13 cellular contexts compared by ENCODE assay signal in genomic region chr21:15815285-15815684, GRCh38.
DNase-seq lines count a peak whose midpoint lies in the region; ATAC-seq and TF ChIP-seq lines count a peak whose summit lies in the region.
"Had no signal": no experiment of that assay in that cellular context is flagged by ENCODE, and none has a peak within 500 bp of the region (broad histone marks: within the 10 kb centered on the region; RNA-seq: fewer than 3 reads in every experiment).

No MANE protein-coding gene starts in this region.

- peak overlapping the region; percentile 36 for H3K27ac Mint-ChIP-seq in activated naive CD4-positive, alpha-beta T cell treated with anti-CD3 and anti-CD28 coated beads, Interleukin-2, amount 50 U/mL, for 24 hours
- H3K27ac Mint-ChIP-seq in CD4-positive, alpha-beta T cell, result peak overlapping the region; percentile 57
- peak overlapping the region; percentile 7 to 29 for H3K27ac Mint-ChIP-seq in T-cell
- peak overlapping the region in 6 of 10 donors; percentile 6 to 78 (median 59) for H3K27ac Mint-ChIP-seq in naive thymus-derived CD8-positive, alpha-beta T cell

- peaks cover 66% of the 10 kb centered on the region for H3K36me3 Mint-ChIP-seq in activated naive CD4-positive, alpha-beta T cell treated with anti-CD3 and anti-CD28 coated beads, Interleukin-2, amount 50 U/mL, for 24 hours
- peaks cover 92% of the 10 kb centered on the region for H3K36me3 Mint-ChIP-seq in CD4-positive, alpha-beta T cell (ENCODE audit: low read depth)
- H3K36me3 Mint-ChIP-seq in T-cell, result peaks cover 87% of the 10 kb centered on the region
- peaks cover 52 to 80% (median 74%) of the 10 kb centered on the region in 3 donors for H3K36me3 Mint-ChIP-seq in naive thymus-derived CD8-positive, alpha-beta T cell

- intact Hi-C loops in CD4-positive, alpha-beta T cell (cut with DNase I, micrococcal nuclease), result no loop called here

- no peak for ATAC-seq in CD4-positive, alpha-beta T cell (ENCODE audit: poor library complexity)
- no peak for ATAC-seq in T-cell (replicated peaks in 1 of 4)
- no peak for ATAC-seq in naive thymus-derived CD8-positive, alpha-beta T cell
- ATAC-seq in HG03442 (IDR thresholded peaks at IDR 0.05; ENCODE audit: unreplicated experiment), result no peak
- no peak for ATAC-seq in GM21447 (IDR thresholded peaks at IDR 0.05; ENCODE audit: unreplicated experiment)

- H3K4me1 Mint-ChIP-seq in activated naive CD4-positive, alpha-beta T cell treated with anti-CD3 and anti-CD28 coated beads, Interleukin-2, amount 50 U/mL, for 24 hours, result peaks cover 41% of the 10 kb centered on the region
- peaks cover 35% of the 10 kb centered on the region for H3K4me1 Mint-ChIP-seq in CD4-positive, alpha-beta T cell (ENCODE audit: low read depth)
- H3K4me1 Mint-ChIP-seq in T-cell, result peaks cover 12 to 19% (median 16%) of the 10 kb centered on the region in 3 donors
- peaks cover 0 to 18% (median 12%) of the 10 kb centered on the region in 4 donors for H3K4me1 Mint-ChIP-seq in naive thymus-derived CD8-positive, alpha-beta T cell

- H3K27me3 Mint-ChIP-seq in activated naive CD4-positive, alpha-beta T cell treated with anti-CD3 and anti-CD28 coated beads, Interleukin-2, amount 50 U/mL, for 24 hours, result no peaks in the 10 kb centered on the region
- no peaks in the 10 kb centered on the region for H3K27me3 Mint-ChIP-seq in CD4-positive, alpha-beta T cell
- H3K27me3 Mint-ChIP-seq in T-cell, result no peaks in the 10 kb centered on the region
- H3K27me3 Mint-ChIP-seq in naive thymus-derived CD8-positive, alpha-beta T cell, result no peaks in the 10 kb centered on the region

- no peak for TF ChIP-seq CTCF in CD4-positive, alpha-beta T cell (IDR thresholded peaks at IDR 0.05)

- H3K27me3 ChIP-seq in CD4-positive, alpha-beta T cell (ENCODE audit: control insufficient read depth, insufficient read depth, low read length), result no peaks in the 10 kb centered on the region
- H3K27me3 ChIP-seq: BLaER1 had no signal

- POLR2A ChIA-PET in CD4-positive, alpha-beta T cell (lab: Charles Lee), result no interaction called here
- POLR2A ChIA-PET in T-cell (lab: Charles Lee), result no interaction called here
- POLR2A ChIA-PET in naive thymus-derived CD8-positive, alpha-beta T cell (lab: Charles Lee), result no interaction called here

- H3K9me3 ChIP-seq in CD4-positive, alpha-beta T cell (ENCODE audit: control insufficient read depth, low read length), result peaks cover 5% of the 10 kb centered on the region

- CTCF ChIA-PET in CD4-positive, alpha-beta T cell (lab: Charles Lee), result no interaction called here
- CTCF ChIA-PET in T-cell (lab: Charles Lee), result no interaction called here

- H3K27ac ChIP-seq in CD4-positive, alpha-beta T cell (ENCODE audit: low read depth, low read length), result no peak overlapping the region
- H3K27ac ChIP-seq: BLaER1, GM23248, HL-60 had no signal

- H3K9me3 Mint-ChIP-seq in activated naive CD4-positive, alpha-beta T cell treated with anti-CD3 and anti-CD28 coated beads, Interleukin-2, amount 50 U/mL, for 24 hours, result peaks cover 8% of the 10 kb centered on the region
- H3K9me3 Mint-ChIP-seq in CD4-positive, alpha-beta T cell, result peaks cover 8% of the 10 kb centered on the region
- H3K9me3 Mint-ChIP-seq in T-cell, result peaks cover 10 to 19% (median 16%) of the 10 kb centered on the region in 3 donors
- peaks cover 3 to 46% (median 15%) of the 10 kb centered on the region in 9 donors for H3K9me3 Mint-ChIP-seq in naive thymus-derived CD8-positive, alpha-beta T cell

- H3K4me3 Mint-ChIP-seq in activated naive CD4-positive, alpha-beta T cell treated with anti-CD3 and anti-CD28 coated beads, Interleukin-2, amount 50 U/mL, for 24 hours, result no peak overlapping the region
- H3K4me3 Mint-ChIP-seq in CD4-positive, alpha-beta T cell, result no peak overlapping the region
- H3K4me3 Mint-ChIP-seq in T-cell, result no peak overlapping the region
- no peak overlapping the region for H3K4me3 Mint-ChIP-seq in naive thymus-derived CD8-positive, alpha-beta T cell
- H3K4me3 Mint-ChIP-seq: CD14-positive monocyte had no signal

- DNase-seq in activated naive CD4-positive, alpha-beta T cell treated with anti-CD3 and anti-CD28 coated beads, Interleukin-2, amount 50 U/mL, for 16 hours, result no peak
- no peak for DNase-seq in CD4-positive, alpha-beta T cell
- no peak for DNase-seq in T-cell
- no peak for DNase-seq in naive thymus-derived CD8-positive, alpha-beta T cell
- DNase-seq: 8988T, Caco-2, GM23248 had no signal
